In genomic region chr1:117665523-117666274, GRCh38 we compare ENCODE assay signal across 2 cellular contexts.
TF ChIP-seq lines count a peak whose summit lies in the region.

No MANE protein-coding gene starts in this region.

TF ChIP-seq in HepG2, 621 proteins besides CTCF, POLR2A, EP300 and RAD21:
- TF ChIP-seq DMTF1 (CRISPR knock-in tag; IDR thresholded peaks at IDR 0.05) (no peak), ZNF530 (CRISPR knock-in tag; IDR thresholded peaks at IDR 0.05; ENCODE audit: low read depth) (no peak), ATM (IDR thresholded peaks at IDR 0.05; ENCODE audit: borderline replicate concordance) (no peak), ZFP82 (CRISPR knock-in tag; IDR thresholded peaks at IDR 0.05; ENCODE audit: borderline replicate concordance) (no peak), ZNF776 (CRISPR knock-in tag; IDR thresholded peaks at IDR 0.05) (no peak), ZNF142 (CRISPR knock-in tag; IDR thresholded peaks at IDR 0.05) (no peak), ATF7 (IDR thresholded peaks at IDR 0.05) (peak; percentile 37; the same call in 1 of the 2 replicates), ATF7 (CRISPR knock-in tag; IDR thresholded peaks at IDR 0.05) (no peak), THAP8 (CRISPR knock-in tag; IDR thresholded peaks at IDR 0.05; ENCODE audit: borderline replicate concordance) (no peak), RFX3 (CRISPR knock-in tag; IDR thresholded peaks at IDR 0.05) (no peak), NR0B2 (CRISPR knock-in tag; IDR thresholded peaks at IDR 0.05) (no peak), CEBPB (IDR thresholded peaks at IDR 0.05; ENCODE audit: borderline replicate concordance, low read depth, low read length) (peak; percentile 69; the same call in 1 of the 2 replicates), CREB3 (CRISPR knock-in tag; IDR thresholded peaks at IDR 0.05) (no peak), ZNF660 (CRISPR knock-in tag; IDR thresholded peaks at IDR 0.05; ENCODE audit: borderline replicate concordance, low read depth) (no peak), ZSCAN29 (CRISPR knock-in tag; conservative IDR thresholded peaks at IDR 0.05) (no peak)

TF ChIP-seq in K562, 482 proteins besides CTCF, POLR2A, EP300 and RAD21 (continues in another document):
- TF ChIP-seq ATF2 (CRISPR knock-in tag; IDR thresholded peaks at IDR 0.05) (no peak), IFI16 (CRISPR knock-in tag; IDR thresholded peaks at IDR 0.05) (no peak), ZSCAN32 (CRISPR knock-in tag; IDR thresholded peaks at IDR 0.05) (peak; percentile 90), ATF1 (CRISPR knock-in tag; IDR thresholded peaks at IDR 0.05) (no peak), ATF1 (tag; IDR thresholded peaks at IDR 0.05) (no peak), ZC3H11A (IDR thresholded peaks at IDR 0.05; ENCODE audit: low read depth, low read length) (no peak), BHLHE40 (IDR thresholded peaks at IDR 0.05; ENCODE audit: low read length) (0 out of 2 replicates have a peak, but pooled peaks have one; percentile 5), NUFIP1 (IDR thresholded peaks at IDR 0.05; ENCODE audit: partially characterized antibody) (no peak), ZNF766 (CRISPR knock-in tag; conservative IDR thresholded peaks at IDR 0.05) (peak; percentile 95), PHF8 (IDR thresholded peaks at IDR 0.05; ENCODE audit: borderline replicate concordance, low read length) (no peak), ARID3B (CRISPR knock-in tag; IDR thresholded peaks at IDR 0.05; ENCODE audit: borderline replicate concordance) (no peak), CSDE1 (IDR thresholded peaks at IDR 0.05) (no peak), NKRF (IDR thresholded peaks at IDR 0.05; ENCODE audit: borderline replicate concordance) (no peak), SPI1 (IDR thresholded peaks at IDR 0.05; ENCODE audit: borderline replicate concordance, low read depth, low read length) (0 out of 2 replicates have a peak, but pooled peaks have one; percentile 1), CEBPG (CRISPR knock-in tag; IDR thresholded peaks at IDR 0.05) (peak; percentile 80), CEBPG (tag; conservative IDR thresholded peaks at IDR 0.05 in 1 of 2, IDR thresholded peaks at IDR 0.05 in 1 of 2) (peak; percentile 95 to 97), RNF219 (CRISPR knock-in tag; IDR thresholded peaks at IDR 0.05) (no peak), PCBP2 (IDR thresholded peaks at IDR 0.05; ENCODE audit: low read depth, low read length, poor library complexity, severe bottlenecking) (no peak), ZNF280B (CRISPR knock-in tag; IDR thresholded peaks at IDR 0.05) (no peak), PTTG1 (tag; IDR thresholded peaks at IDR 0.05; ENCODE audit: low read depth) (0 out of 2 replicates have a peak, but pooled peaks have one; percentile 1), ZNF668 (CRISPR knock-in tag; IDR thresholded peaks at IDR 0.05) (0 out of 2 replicates have a peak, but pooled peaks have one; percentile 62), ATF4 (CRISPR knock-in tag; IDR thresholded peaks at IDR 0.05) (peak; percentile 89), MITF (IDR thresholded peaks at IDR 0.05) (no peak), TGIF2 (CRISPR knock-in tag; IDR thresholded peaks at IDR 0.05) (no peak), TOE1 (IDR thresholded peaks at IDR 0.05; ENCODE audit: borderline replicate concordance) (peak; percentile 80; the same call in 1 of the 2 replicates), TOE1 (CRISPR knock-in tag; IDR thresholded peaks at IDR 0.05; ENCODE audit: borderline replicate concordance, low read depth) (no peak), IRF9 (tag; IDR thresholded peaks at IDR 0.05) (peak; percentile 89), NELFE (IDR thresholded peaks at IDR 0.05; ENCODE audit: insufficient read depth, insufficient read length) (no peak), ZNF592 (IDR thresholded peaks at IDR 0.05) (no peak), POLR2G (IDR thresholded peaks at IDR 0.05; ENCODE audit: low read depth, low read length) (no peak), ZBTB12 (CRISPR knock-in tag; IDR thresholded peaks at IDR 0.05) (no peak)
